ENCODE assay signal across 1 cellular context in the genomic region with DNA sequence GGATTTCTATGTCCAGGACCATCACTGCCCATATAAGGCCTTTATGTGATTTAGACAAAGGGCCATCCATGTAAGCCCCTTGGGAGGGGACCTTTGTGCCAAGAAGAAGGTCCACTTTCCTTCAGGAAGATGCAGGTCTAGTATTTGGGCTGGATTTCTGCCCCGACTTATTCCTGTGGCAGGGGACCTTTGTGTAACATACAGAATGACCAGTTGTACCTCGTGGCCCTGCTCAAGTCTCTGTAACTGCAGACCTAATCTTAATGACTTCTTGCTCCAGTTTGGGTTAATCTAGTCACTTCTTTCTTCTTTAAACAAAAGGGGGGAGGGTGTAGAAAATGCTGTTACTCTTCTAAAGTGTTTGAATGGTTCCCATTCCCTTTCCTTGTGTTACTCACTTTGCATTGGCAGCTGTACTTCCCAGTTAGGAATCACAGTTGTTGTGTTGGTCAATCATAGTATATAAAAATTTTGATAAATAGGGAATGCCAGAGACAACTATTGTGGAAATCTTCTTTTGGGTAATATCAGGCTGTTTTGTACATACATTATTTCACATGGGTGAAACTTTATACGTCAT.
TF ChIP-seq lines count a peak whose summit lies in the region.

No MANE protein-coding gene starts in this region.

TF ChIP-seq in K562, 482 proteins besides CTCF, POLR2A, EP300 and RAD21:
- TF ChIP-seq, protein P1, sequence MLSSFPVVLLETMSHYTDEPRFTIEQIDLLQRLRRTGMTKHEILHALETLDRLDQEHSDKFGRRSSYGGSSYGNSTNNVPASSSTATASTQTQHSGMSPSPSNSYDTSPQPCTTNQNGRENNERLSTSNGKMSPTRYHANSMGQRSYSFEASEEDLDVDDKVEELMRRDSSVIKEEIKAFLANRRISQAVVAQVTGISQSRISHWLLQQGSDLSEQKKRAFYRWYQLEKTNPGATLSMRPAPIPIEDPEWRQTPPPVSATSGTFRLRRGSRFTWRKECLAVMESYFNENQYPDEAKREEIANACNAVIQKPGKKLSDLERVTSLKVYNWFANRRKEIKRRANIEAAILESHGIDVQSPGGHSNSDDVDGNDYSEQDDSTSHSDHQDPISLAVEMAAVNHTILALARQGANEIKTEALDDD (IDR thresholded peaks at IDR 0.05) = 0 out of 2 replicates have a peak, but pooled peaks have one; percentile 13
- TF ChIP-seq BCOR (IDR thresholded peaks at IDR 0.05) (no peak), KDM1A (IDR thresholded peaks at IDR 0.05) (no peak), FIP1L1 (IDR thresholded peaks at IDR 0.05; ENCODE audit: low read depth, low read length, poor library complexity, severe bottlenecking) (no peak), MTA2 (IDR thresholded peaks at IDR 0.05; ENCODE audit: low read depth) (no peak), PTTG1 (tag; IDR thresholded peaks at IDR 0.05; ENCODE audit: low read depth) (no peak), SRF (CRISPR knock-in tag; IDR thresholded peaks at IDR 0.05) (peak in 1 of 2 experiments; percentile 49; a peak in 1 of 4 replicates), TAF7 (tag; IDR thresholded peaks at IDR 0.05) (no peak), GABPB1 (CRISPR knock-in tag; IDR thresholded peaks at IDR 0.05) (no peak)
- TF ChIP-seq, protein P2, sequence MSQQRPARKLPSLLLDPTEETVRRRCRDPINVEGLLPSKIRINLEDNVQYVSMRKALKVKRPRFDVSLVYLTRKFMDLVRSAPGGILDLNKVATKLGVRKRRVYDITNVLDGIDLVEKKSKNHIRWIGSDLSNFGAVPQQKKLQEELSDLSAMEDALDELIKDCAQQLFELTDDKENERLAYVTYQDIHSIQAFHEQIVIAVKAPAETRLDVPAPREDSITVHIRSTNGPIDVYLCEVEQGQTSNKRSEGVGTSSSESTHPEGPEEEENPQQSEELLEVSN (IDR thresholded peaks at IDR 0.05; ENCODE audit: borderline replicate concordance in 1 of 2, extremely low read depth in 1 of 2, insufficient read depth in 1 of 2, insufficient read length in 1 of 2, low read depth in 1 of 2, low read length in 1 of 2, poor library complexity in 1 of 2, severe bottlenecking in 1 of 2) = no peak
TF ChIP-seq in K562: peak in this region for 2.
